In genomic region chr10:120423350-120424197, GRCh38 we compare ENCODE assay signal across 8 cellular contexts. TPM values are rescaled to one million over a fixed set of nuclear protein-coding genes. Genes with fewer than 3 reads are reported as not detected.
A peak's percentile ranks its signal among the peaks of the same experiment; 100 is the strongest.
DNase-seq lines count a peak whose midpoint lies in the region; ATAC-seq and TF ChIP-seq lines count a peak whose summit lies in the region.

No MANE protein-coding gene starts in this region.

- H4K20me1 ChIP-seq in OCI-LY3 (ENCODE audit: insufficient read depth, low read length), result no peaks in the 10 kb centered on the region

- WGBS in tibial nerve, 2 donors, result 59 to 63% methylated on average over 8 of the region's 8 CpGs

- no peak overlapping the region for H3K27ac ChIP-seq in A673 (ENCODE audit: low read depth, low read length, poor library complexity, severe bottlenecking)
- H3K27ac ChIP-seq in OCI-LY3 (ENCODE audit: low read length), result no peak overlapping the region
- no peak overlapping the region for H3K27ac ChIP-seq in lower lobe of right lung
- no peak overlapping the region for H3K27ac ChIP-seq in tibial nerve

- BruUV-seq in A673 (replicated peaks; lab: Mats Ljungman, UMichigan), result no TSS peak

- no peak overlapping the region for H2AFZ ChIP-seq in OCI-LY3 (ENCODE audit: low read depth, low read length)

- ATAC-seq in HG02884 (IDR thresholded peaks at IDR 0.05; ENCODE audit: unreplicated experiment) (peak; percentile 69), lower lobe of right lung (peak; percentile 63 to 64)

- no peak overlapping the region for H3K4me3 ChIP-seq in A673 (ENCODE audit: low read depth, low read length, poor library complexity, severe bottlenecking)
- peak overlapping the region; percentile 39 for H3K4me3 ChIP-seq in OCI-LY3 (ENCODE audit: low read length)
- no peak overlapping the region for H3K4me3 ChIP-seq in lower lobe of right lung
- no peak overlapping the region for H3K4me3 ChIP-seq in tibial nerve

- H3K79me2 ChIP-seq in OCI-LY3 (ENCODE audit: low read length), result no peaks in the 10 kb centered on the region

- peak; percentile 55 for DNase-seq in A673 (ENCODE audit: low spot score)
- peak; percentile 72 for DNase-seq in Daoy (ENCODE audit: low read depth)
- DNase-seq in cerebellar cortex (ENCODE audit: low spot score), result peak; percentile 75
- DNase-seq in lower lobe of right lung, result peak; percentile 49
- DNase-seq in tibial nerve (ENCODE audit: low spot score in 2 of 2), result peak in 1 of 2 donors; percentile 23
- no peak for DNase-seq in NCI-H774 (lab: John Stamatoyannopoulos, UW)

- TF ChIP-seq CTCF in A673 (conservative IDR thresholded peaks at IDR 0.05; ENCODE audit: low read depth, low read length) (peak; percentile 93), OCI-LY3 (IDR thresholded peaks at IDR 0.05; ENCODE audit: low read depth, low read length) (peak; percentile 78), lower lobe of right lung (IDR thresholded peaks at IDR 0.05) (peak; percentile 86), tibial nerve (IDR thresholded peaks at IDR 0.05) (peak; percentile 40 to 66 (median 50))

- intact Hi-C loops in A673 (cut with micrococcal nuclease; ENCODE audit: unreplicated experiment), result loop anchor here (10.0 kb wide), 2 partner anchors 199 to 311 kb away; no protein-coding TSS in a partner anchor
- intact Hi-C loops in lower lobe of right lung (cut with DNase I), result no loop called here

- peak overlapping the region; percentile 50 for H3K4me2 ChIP-seq in OCI-LY3 (ENCODE audit: low read length)

- TF ChIP-seq POLR2A in tibial nerve (IDR thresholded peaks at IDR 0.05), result no peak

- H3K4me1 ChIP-seq in A673 (ENCODE audit: insufficient read depth, low read length, poor library complexity, severe bottlenecking) (no peaks in the 10 kb centered on the region), OCI-LY3 (ENCODE audit: low read length) (peaks cover 20% of the 10 kb centered on the region), lower lobe of right lung (no peaks in the 10 kb centered on the region), tibial nerve (no peaks in the 10 kb centered on the region)

- H3K27me3 ChIP-seq in A673 (replicated peaks; ENCODE audit: insufficient read depth, low read depth, low read length, poor library complexity), result peaks cover 21% of the 10 kb centered on the region
- peaks cover 6% of the 10 kb centered on the region; the same call in 1 of the 2 replicates for H3K27me3 ChIP-seq in OCI-LY3 (ENCODE audit: low read depth, low read length)
- H3K27me3 ChIP-seq in lower lobe of right lung (ENCODE audit: low read depth), result no peaks in the 10 kb centered on the region
- no peaks in the 10 kb centered on the region for H3K27me3 ChIP-seq in tibial nerve

- H3K9ac ChIP-seq in OCI-LY3 (ENCODE audit: low read length), result no peak overlapping the region

- H3K36me3 ChIP-seq in A673 (ENCODE audit: insufficient read depth, low read length, poor library complexity, severe bottlenecking), result no peaks in the 10 kb centered on the region
- H3K36me3 ChIP-seq in OCI-LY3 (replicated peaks; ENCODE audit: low read depth, low read length), result no peaks in the 10 kb centered on the region
- H3K36me3 ChIP-seq in lower lobe of right lung, result no peaks in the 10 kb centered on the region
- no peaks in the 10 kb centered on the region for H3K36me3 ChIP-seq in tibial nerve

- H3K9me3 ChIP-seq in A673 (ENCODE audit: low read depth, low read length, poor library complexity, severe bottlenecking) (no peaks in the 10 kb centered on the region), OCI-LY3 (ENCODE audit: insufficient read depth, low read length) (no peaks in the 10 kb centered on the region), lower lobe of right lung (no peaks in the 10 kb centered on the region), tibial nerve (no peaks in the 10 kb centered on the region)

- CTCF ChIA-PET in A673 (lab: Charles Lee), result no interaction called here

- POLR2A ChIA-PET in A673 (lab: Charles Lee; ENCODE audit: low non-redundant PET), result no interaction called here

- TF ChIP-seq EP300 in tibial nerve (IDR thresholded peaks at IDR 0.05), result no peak

RNA-seq across cellular contexts. Expression of gene PLPP4, which starts 33.5 kb away (rescaled TPM):
- not detected in 2 replicates for total RNA-seq in A673 (2021)
- total RNA-seq in Daoy (2014; rRNA removed; shearing (Covaris generic)), result 3.9 and 15.8 TPM in 2 replicates
- total RNA-seq in lower lobe of right lung, result not detected
- total RNA-seq in tibial nerve, result not detected
